ENCODE assay signal across 8 cellular contexts in genomic region chr3:151085227-151085888, GRCh38. TPM values are rescaled to one million over a fixed set of nuclear protein-coding genes. Genes with fewer than 3 reads are reported as not detected.
DNase-seq lines count a peak whose midpoint lies in the region; ATAC-seq and TF ChIP-seq lines count a peak whose summit lies in the region.

A gene with protein sequence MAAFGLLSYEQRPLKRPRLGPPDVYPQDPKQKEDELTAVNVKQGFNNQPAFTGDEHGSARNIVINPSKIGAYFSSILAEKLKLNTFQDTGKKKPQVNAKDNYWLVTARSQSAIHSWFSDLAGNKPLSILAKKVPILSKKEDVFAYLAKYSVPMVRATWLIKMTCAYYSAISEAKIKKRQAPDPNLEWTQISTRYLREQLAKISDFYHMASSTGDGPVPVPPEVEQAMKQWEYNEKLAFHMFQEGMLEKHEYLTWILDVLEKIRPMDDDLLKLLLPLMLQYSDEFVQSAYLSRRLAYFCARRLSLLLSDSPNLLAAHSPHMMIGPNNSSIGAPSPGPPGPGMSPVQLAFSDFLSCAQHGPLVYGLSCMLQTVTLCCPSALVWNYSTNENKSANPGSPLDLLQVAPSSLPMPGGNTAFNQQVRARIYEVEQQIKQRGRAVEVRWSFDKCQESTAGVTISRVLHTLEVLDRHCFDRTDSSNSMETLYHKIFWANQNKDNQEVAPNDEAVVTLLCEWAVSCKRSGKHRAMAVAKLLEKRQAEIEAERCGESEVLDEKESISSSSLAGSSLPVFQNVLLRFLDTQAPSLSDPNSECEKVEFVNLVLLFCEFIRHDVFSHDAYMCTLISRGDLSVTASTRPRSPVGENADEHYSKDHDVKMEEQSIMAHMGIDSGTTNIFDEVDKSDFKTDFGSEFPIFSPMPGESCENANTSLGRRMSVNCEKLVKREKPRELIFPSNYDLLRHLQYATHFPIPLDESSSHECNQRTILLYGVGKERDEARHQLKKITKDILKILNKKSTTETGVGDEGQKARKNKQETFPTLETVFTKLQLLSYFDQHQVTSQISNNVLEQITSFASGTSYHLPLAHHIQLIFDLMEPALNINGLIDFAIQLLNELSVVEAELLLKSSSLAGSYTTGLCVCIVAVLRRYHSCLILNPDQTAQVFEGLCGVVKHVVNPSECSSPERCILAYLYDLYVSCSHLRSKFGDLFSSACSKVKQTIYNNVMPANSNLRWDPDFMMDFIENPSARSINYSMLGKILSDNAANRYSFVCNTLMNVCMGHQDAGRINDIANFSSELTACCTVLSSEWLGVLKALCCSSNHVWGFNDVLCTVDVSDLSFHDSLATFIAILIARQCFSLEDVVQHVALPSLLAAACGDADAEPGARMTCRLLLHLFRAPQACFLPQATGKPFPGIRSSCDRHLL (N-terminal part only) (plus strand): TSS chr3:151085664. CDS start chr3:151086927, 1,263 bp downstream.

- POLR2A ChIA-PET in activated B cell treated with CpG ODN at 0.5 μM for 24 hours (lab: Charles Lee): no interaction called here

- ATAC-seq in HG02885 (IDR thresholded peaks at IDR 0.05; ENCODE audit: poor library complexity, unreplicated experiment) (peak; percentile 75), activated B cell treated with CpG ODN at 0.5 μM for 24 hours (ENCODE audit: low read depth) (peak; percentile 69)

- TF ChIP-seq CTCF in activated B cell treated with CpG ODN at 0.5 μM for 24 hours (IDR thresholded peaks at IDR 0.05): no peak

- intact Hi-C loops in activated B cell treated with CpG ODN at 0.5 μM for 24 hours (cut with micrococcal nuclease): loop anchor here (1.0 to 10.0 kb wide), 5 partner anchors 61 to 558 kb away; partner anchors contain the start of genes EIF2A, SERP1 and SIAH2

- H3K27ac Mint-ChIP-seq in activated B cell treated with CpG ODN at 0.5 μM for 24 hours: no peak within 1 kb of the TSS

- peaks cover 31% of the 10 kb centered on the region for H3K27me3 Mint-ChIP-seq in activated B cell treated with CpG ODN at 0.5 μM for 24 hours

- peak; percentile 31 for DNase-seq in SHP77 (lab: John Stamatoyannopoulos, UW)
- DNase-seq in SHP77 treated with DMSO at 0.1 percent for 48 hours (lab: John Stamatoyannopoulos, UW): no peak
- peak; percentile 26 for DNase-seq in NCI-H1694 (lab: John Stamatoyannopoulos, UW)
- DNase-seq in activated B cell treated with CpG ODN at 0.5 μM for 24 hours: peak; percentile 41
- DNase-seq in dedifferentiated amniotic fluid mesenchymal stem cell (ENCODE audit: extremely low spot score): peak; percentile 40
- DNase-seq in left kidney (ENCODE audit: low read depth, low spot score): peak; percentile 94
- peak in 3 of 4 experiments; percentile 10 to 64 (median 27) for DNase-seq in stimulated activated CD4-positive, alpha-beta T cell treated with anti-CD3 and anti-CD28 coated beads, Interleukin-1b, Interleukin-23, amount 100 ng/mL, for 24 hours (ENCODE audit: low read depth in 4 of 4, low spot score in 1 of 4)

- H3K4me1 Mint-ChIP-seq in activated B cell treated with CpG ODN at 0.5 μM for 24 hours: peaks cover 11% of the 10 kb centered on the region

- no peaks in the 10 kb centered on the region for H3K36me3 Mint-ChIP-seq in activated B cell treated with CpG ODN at 0.5 μM for 24 hours (ENCODE audit: low read depth)

- CTCF ChIA-PET in activated B cell treated with CpG ODN at 0.5 μM for 24 hours (lab: Charles Lee): interaction anchor here (1.0 kb wide), 1 partner anchor 57 kb away, joined by 3 read pairs; no protein-coding TSS in a partner anchor

- peak within 1 kb of the TSS; percentile 89 for H3K4me3 Mint-ChIP-seq in activated B cell treated with CpG ODN at 0.5 μM for 24 hours

- H3K9me3 Mint-ChIP-seq in activated B cell treated with CpG ODN at 0.5 μM for 24 hours: no peaks in the 10 kb centered on the region

RNA-seq across cellular contexts. Expression of the gene that starts here (rescaled TPM):
- 1.5 and 2.6 TPM in 2 replicates for total RNA-seq in activated B cell treated with CpG ODN at 0.5 μM for 24 hours
